ENCODE assay signal across 8 cellular contexts in the genomic region with DNA sequence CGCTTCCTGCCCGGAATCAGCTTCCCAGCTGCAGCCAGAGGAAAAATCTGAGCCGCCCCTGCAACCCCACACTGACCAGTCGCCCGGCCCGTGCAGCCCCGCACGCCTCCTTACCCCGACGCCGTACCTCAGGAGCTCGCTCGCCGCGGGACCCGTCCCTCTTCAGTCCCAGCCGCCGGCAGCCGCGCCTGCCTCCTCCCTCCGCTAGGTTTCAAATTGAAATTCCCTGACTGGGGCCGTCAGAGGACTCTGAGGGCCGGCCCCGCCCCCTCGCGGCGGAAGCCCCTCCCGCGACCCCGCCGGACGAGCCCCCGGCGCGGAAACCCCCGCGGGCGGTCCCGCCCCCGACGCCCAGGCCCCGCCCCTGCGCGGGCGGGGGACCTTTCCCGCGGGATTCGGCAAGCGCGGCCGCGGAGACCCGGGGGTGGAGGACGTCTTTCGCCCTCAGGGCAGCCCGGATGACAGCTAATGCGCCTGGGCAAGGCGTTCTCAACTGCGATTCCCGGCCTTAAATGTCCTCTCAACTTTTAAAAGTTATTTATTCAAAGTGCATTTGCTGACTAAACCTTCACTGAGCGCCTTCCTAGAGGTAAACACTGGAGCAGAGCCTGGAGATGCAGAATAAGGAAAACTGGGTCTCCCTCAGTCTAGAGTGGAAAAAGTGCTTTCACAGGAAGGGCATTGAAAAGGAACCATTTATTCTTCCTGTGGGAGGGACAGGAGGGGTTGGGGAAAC. TPM values are rescaled to one million over a fixed set of nuclear protein-coding genes. Genes with fewer than 3 reads are reported as not detected.
A peak's percentile ranks its signal among the peaks of the same experiment; 100 is the strongest.
DNase-seq lines count a peak whose midpoint lies in the region; ATAC-seq and TF ChIP-seq lines count a peak whose summit lies in the region.

A gene (minus strand): TSS at position 218 of the 736 bp plus-strand sequence. CDS start 106,760 bp downstream, outside the sequence.

- no peaks in the 10 kb centered on the region for H3K4me1 ChIP-seq in right lobe of liver

- H3K4me3 ChIP-seq in right lobe of liver = peak within 1 kb of the TSS; percentile 77 to 96 (median 91)

- no peaks in the 10 kb centered on the region for H3K36me3 ChIP-seq in right lobe of liver

- H3K27me3 ChIP-seq in right lobe of liver = no peaks in the 10 kb centered on the region

- H3K9me3 ChIP-seq in right lobe of liver = no peaks in the 10 kb centered on the region

- peak; percentile 22 for DNase-seq in NCI-H345 treated with DMSO at 0.1 percent for 48 hours (lab: John Stamatoyannopoulos, UW; ENCODE audit: unreplicated experiment)
- DNase-seq in activated CD4-positive, alpha-beta T cell treated with anti-CD3 and anti-CD28 coated beads, Interleukin-2, amount 50 U/mL, for 48 hours = peak; percentile 78 to 82
- DNase-seq in dermis microvascular lymphatic vessel endothelial cell (ENCODE audit: low read depth in 2 of 2) = peak; percentile 65 to 90
- DNase-seq in right lobe of liver = peak; percentile 92
- peak; percentile 76 to 78 for DNase-seq in stimulated activated CD4-positive, alpha-beta T cell treated with anti-CD3 and anti-CD28 coated beads, Interleukin-4, amount 100 ng/mL, for 4 hours

- ATAC-seq in GM18508 (IDR thresholded peaks at IDR 0.05; ENCODE audit: insufficient read depth, unreplicated experiment) (peak; percentile 34), HG02981 (IDR thresholded peaks at IDR 0.05; ENCODE audit: unreplicated experiment) (peak; percentile 75), right lobe of liver (peak; percentile 97 to 99 (median 99))

- intact Hi-C loops in right lobe of liver (cut with DNase I) = no loop called here

- H3K27ac ChIP-seq in 22Rv1 = peak within 1 kb of the TSS; percentile 57
- H3K27ac ChIP-seq in right lobe of liver = peak within 1 kb of the TSS; percentile 59 to 75 (median 70)

- TF ChIP-seq POLR2A in right lobe of liver (IDR thresholded peaks at IDR 0.05) = peak; percentile 91

- TF ChIP-seq CTCF in 22Rv1 (IDR thresholded peaks at IDR 0.05) (no peak), right lobe of liver (IDR thresholded peaks at IDR 0.05) (peak in 3 of 4 donors; percentile 8 to 40 (median 32))

- 2% methylated on average over 11 of the region's 61 CpGs for WGBS in right lobe of liver (ENCODE audit: insufficient coverage, low coverage, low lambda C conversion rate, missing lambda C conversion rate)

RNA-seq across cellular contexts. Expression of the gene that starts here (rescaled TPM):
- total RNA-seq in dermis microvascular lymphatic vessel endothelial cell (78.8 and 159 TPM in 2 replicates), right lobe of liver (10 to 100 TPM; 15.3 to 38.5 (median 24.6) TPM)

Comparison
In these comparisons a context has a peak if more than half of its experiments do, and no peak if none do; other contexts are left out.
1. Peak in every context shown above with its lines: DNase-seq, ATAC-seq, H3K4me3 ChIP-seq and H3K27ac ChIP-seq.
2. ATAC-seq: peak in every context shown above with its lines; median percentile 99 in right lobe of liver; 75 in HG02981; 34 in GM18508.
3. DNase-seq: peak in every context shown above with its lines; median percentile 92 in right lobe of liver; 80 in activated CD4-positive, alpha-beta T cell treated with anti-CD3 and anti-CD28 coated beads, Interleukin-2, amount 50 U/mL, for 48 hours; 78 in dermis microvascular lymphatic vessel endothelial cell; 77 in stimulated activated CD4-positive, alpha-beta T cell treated with anti-CD3 and anti-CD28 coated beads, Interleukin-4, amount 100 ng/mL, for 4 hours; 22 in NCI-H345 treated with DMSO at 0.1 percent for 48 hours.